Comparison of ENCODE assay signal across 16 cellular contexts in the genomic region with DNA sequence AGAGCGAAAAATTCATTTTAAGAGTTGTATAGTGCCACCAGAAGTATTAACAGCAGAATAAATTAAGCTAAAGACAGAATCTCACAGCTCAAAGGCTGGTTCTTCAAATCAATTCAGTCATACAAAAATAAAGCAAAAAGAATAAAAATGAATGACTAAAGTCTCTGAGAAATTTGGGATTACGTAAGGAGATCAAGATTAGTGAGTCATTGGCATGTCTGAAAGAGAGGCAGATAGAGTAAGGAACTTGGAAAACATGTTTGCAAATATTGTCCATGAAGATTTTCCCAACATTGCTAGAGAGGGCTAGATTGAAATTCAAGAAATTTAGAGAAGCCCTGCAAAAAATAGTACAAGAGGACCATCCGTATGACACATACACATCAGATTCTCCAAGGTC.
"Had no signal": no experiment of that assay in that cellular context is flagged by ENCODE, and none has a peak within 500 bp of the region (broad histone marks: within the 10 kb centered on the region; RNA-seq: fewer than 3 reads in every experiment).

No MANE protein-coding gene starts in this region.

- DNase-seq: activated CD4-positive, alpha-beta T cell treated with anti-CD3 and anti-CD28 coated beads, Interleukin-2, amount 50 U/mL, for 48 hours; activated CD8-positive, alpha-beta memory T cell treated with anti-CD3 and anti-CD28 coated beads, Interleukin-2, amount 10 ng/mL, durations not matched to agents 7 days and 5 days; activated T-cell treated with anti-CD3 and anti-CD28 coated beads, Interleukin-2, amount 50 U/mL, for 1 hour; amygdala; cerebellar nuclear complex; effector memory CD8-positive, alpha-beta T cell; hippocampal formation; left ventricle myocardium inferior; natural killer cell; nucleus accumbens; small intestine; T-helper 9 cell had no signal

- H3K36me3 ChIP-seq: left ventricle myocardium inferior, right atrium auricular region, suprapubic skin had no signal

- H3K4me3 ChIP-seq: left ventricle myocardium inferior, right atrium auricular region, SK-N-MC, suprapubic skin had no signal

- H3K27me3 ChIP-seq: right atrium auricular region, suprapubic skin had no signal

- H3K9me3 ChIP-seq: right atrium auricular region, suprapubic skin had no signal

- H3K27ac ChIP-seq: left ventricle myocardium inferior, right atrium auricular region, SK-N-MC, suprapubic skin, VCaP had no signal

- H3K4me1 ChIP-seq: left ventricle myocardium inferior, right atrium auricular region, suprapubic skin had no signal
